In the genomic region with DNA sequence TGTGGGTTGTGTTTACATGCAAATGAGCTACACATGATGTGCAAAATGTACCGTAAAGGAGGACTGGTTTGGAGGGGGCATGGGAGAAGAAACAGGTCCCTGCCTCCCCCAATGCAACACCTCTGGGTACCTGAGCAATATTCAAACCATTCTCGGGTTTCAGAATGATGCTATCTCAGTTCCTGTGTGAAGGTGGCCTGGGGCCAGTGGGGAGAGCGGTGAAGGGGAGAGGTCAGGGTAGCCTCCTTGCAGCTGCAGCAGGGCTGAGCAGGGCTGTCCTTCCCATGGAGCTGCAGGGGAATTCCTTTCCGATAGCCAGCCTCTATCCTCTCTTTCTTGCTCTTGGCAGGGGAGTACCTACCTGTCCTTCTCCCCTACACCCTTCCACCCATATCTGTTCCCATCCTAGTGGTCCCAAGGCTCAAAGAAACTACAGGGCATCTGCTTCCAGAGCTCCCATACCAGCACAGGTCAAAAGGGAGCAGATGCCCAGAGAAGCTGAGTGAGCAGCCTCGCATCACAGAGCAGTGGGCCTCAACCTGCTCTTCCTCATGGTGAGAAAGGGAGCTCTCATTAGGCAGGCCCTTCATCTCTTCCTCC, we compare ENCODE assay signal across 9 cellular contexts. TPM values are rescaled to one million over a fixed set of nuclear protein-coding genes. Genes with fewer than 3 reads are reported as not detected.
DNase-seq lines count a peak whose midpoint lies in the region; ATAC-seq and TF ChIP-seq lines count a peak whose summit lies in the region.
"Had no signal": no experiment of that assay in that cellular context is flagged by ENCODE, and none has a peak within 500 bp of the region (broad histone marks: within the 10 kb centered on the region; RNA-seq: fewer than 3 reads in every experiment).

No MANE protein-coding gene starts in this region.

- no peaks in the 10 kb centered on the region for H4K20me1 ChIP-seq in H9 (ENCODE audit: control insufficient read depth, insufficient read depth, insufficient read length)

- no peak overlapping the region for H2BK12ac ChIP-seq in H9 (ENCODE audit: insufficient read length, low read depth, low read length)

- no peak overlapping the region for H4K8ac ChIP-seq in H9 (replicated peaks; ENCODE audit: insufficient read length, low read depth, low read length)

- H3K14ac ChIP-seq in H9 (ENCODE audit: insufficient read depth, low read length): no peak overlapping the region

- H2AK5ac ChIP-seq in H9 (ENCODE audit: insufficient read length, low read length): no peak overlapping the region

- H3K4me3 ChIP-seq in MG63: no peak overlapping the region

- H3K36me3 ChIP-seq in MG63: peaks cover 10% of the 10 kb centered on the region

- no peaks in the 10 kb centered on the region for H3K9me3 Mint-ChIP-seq in activated T-cell treated with anti-CD3 and anti-CD28 coated beads, Interleukin-2, amount 50 U/mL, for 24 hours
- H3K9me3 Mint-ChIP-seq in natural killer cell (no peaks in the 10 kb centered on the region), H9 (no peaks in the 10 kb centered on the region)

- H3K27me3 ChIP-seq in H9 (ENCODE audit: insufficient read depth, low read length) (no peaks in the 10 kb centered on the region), MG63 (no peaks in the 10 kb centered on the region)

- no peak overlapping the region for H2BK120ac ChIP-seq in H9 (ENCODE audit: low read depth, low read length, poor library complexity, severe bottlenecking)

- H3K4me1 ChIP-seq in H9 (ENCODE audit: insufficient read depth, low read length): peaks cover 19% of the 10 kb centered on the region

- H3K56ac ChIP-seq in H9 (ENCODE audit: insufficient read length, low read depth, low read length): no peak overlapping the region

- peak overlapping the region; percentile 63 for H3K4me3 Mint-ChIP-seq in activated T-cell treated with anti-CD3 and anti-CD28 coated beads, Interleukin-2, amount 50 U/mL, for 24 hours
- H3K4me3 Mint-ChIP-seq in natural killer cell (peak overlapping the region; percentile 87), H9 (peak overlapping the region in 1 of 2 experiments; percentile 38; a peak in 1 of 5 replicates)

- no peak overlapping the region for H3K4ac ChIP-seq in H9 (ENCODE audit: low read depth, low read length)

- H2BK15ac ChIP-seq in H9 (ENCODE audit: low read depth, low read length): no peak overlapping the region

- H3T11ph ChIP-seq in H9 (ENCODE audit: low read length): no peak overlapping the region

- H3K9ac ChIP-seq in H9 (ENCODE audit: extremely low read depth, insufficient read length, low read length): no peak overlapping the region

- H3K4me1 Mint-ChIP-seq in activated T-cell treated with anti-CD3 and anti-CD28 coated beads, Interleukin-2, amount 50 U/mL, for 24 hours (ENCODE audit: low read depth): peaks cover 87% of the 10 kb centered on the region
- H3K4me1 Mint-ChIP-seq in natural killer cell (peaks cover 85 to 98% of the 10 kb centered on the region in 2 donors), H9 (peaks cover 49 to 62% of the 10 kb centered on the region in 2 experiments)

- no peaks in the 10 kb centered on the region for H3K79me1 ChIP-seq in H9 (ENCODE audit: insufficient read depth, low read depth, low read length, poor library complexity, severe bottlenecking)

- H3K23ac ChIP-seq in H9 (ENCODE audit: insufficient read length, low read depth, low read length): no peak overlapping the region

- intact Hi-C loops in natural killer cell (cut with micrococcal nuclease): loop anchor here (1.0 to 2.0 kb wide), 2 partner anchors 11 to 16 kb away; no protein-coding TSS in a partner anchor

- H4K5ac ChIP-seq in H9 (ENCODE audit: insufficient read length, low read depth, low read length): no peak overlapping the region

- no peak overlapping the region for H2BK20ac ChIP-seq in H9 (ENCODE audit: low read depth, low read length, poor library complexity, severe bottlenecking)

- H3K27me3 Mint-ChIP-seq in activated T-cell treated with anti-CD3 and anti-CD28 coated beads, Interleukin-2, amount 50 U/mL, for 24 hours: no peaks in the 10 kb centered on the region
- H3K27me3 Mint-ChIP-seq in natural killer cell (ENCODE audit: low read depth in 2 of 2) (no peaks in the 10 kb centered on the region), H9 (ENCODE audit: low read depth) (no peaks in the 10 kb centered on the region)

- no peak overlapping the region for H4K91ac ChIP-seq in H9 (ENCODE audit: insufficient read length, low read depth, low read length)

- peak; percentile 72 for ATAC-seq in HG02852 (IDR thresholded peaks at IDR 0.05; ENCODE audit: unreplicated experiment)
- peak; percentile 25 to 50 (median 39) for ATAC-seq in natural killer cell

- no peaks in the 10 kb centered on the region; the same call in 1 of the 2 replicates for H3K79me2 ChIP-seq in H9 (ENCODE audit: insufficient read depth, low read length)

- H3K9me3 ChIP-seq in H9 (ENCODE audit: control insufficient read depth, low read depth, low read length): no peaks in the 10 kb centered on the region
- H3K9me3 ChIP-seq in MG63: no peaks in the 10 kb centered on the region

- H3K4me2 ChIP-seq in H9 (ENCODE audit: insufficient read depth, insufficient read length, low read length): no peak overlapping the region

- H2BK5ac ChIP-seq in H9 (ENCODE audit: insufficient read length, low read length): no peak overlapping the region

- H3K18ac ChIP-seq in H9 (ENCODE audit: insufficient read length, low read depth, low read length): no peak overlapping the region

- H3K27ac Mint-ChIP-seq in activated T-cell treated with anti-CD3 and anti-CD28 coated beads, Interleukin-2, amount 50 U/mL, for 24 hours: peak overlapping the region; percentile 90
- H3K27ac Mint-ChIP-seq in natural killer cell (peak overlapping the region; percentile 89 to 97), H9 (peak overlapping the region in 1 of 3 experiments; percentile 73; a peak in 1 of 7 replicates)

- peaks cover 25% of the 10 kb centered on the region for H3K36me3 Mint-ChIP-seq in activated T-cell treated with anti-CD3 and anti-CD28 coated beads, Interleukin-2, amount 50 U/mL, for 24 hours (ENCODE audit: low read depth)
- no peaks in the 10 kb centered on the region for H3K36me3 Mint-ChIP-seq in natural killer cell
- H3K36me3 Mint-ChIP-seq in H9 (ENCODE audit: insufficient read depth in 1 of 3, low read depth in 3 of 3): no peaks in the 10 kb centered on the region; a peak in 1 of 7 replicates

- TF ChIP-seq CTCF in natural killer cell (IDR thresholded peaks at IDR 0.05): no peak
- TF ChIP-seq CTCF in H9 (conservative IDR thresholded peaks at IDR 0.05): no peak

- no peak for DNase-seq in activated T-cell treated with anti-CD3 and anti-CD28 coated beads, Interleukin-2, amount 50 U/mL, for 24 hours
- no peak for DNase-seq in activated T-cell treated with anti-CD3 and anti-CD28 coated beads, Interleukin-2, amount 50 U/mL, for 1 hour
- DNase-seq in activated CD4-positive, CD25-positive, alpha-beta regulatory T cell treated with anti-CD3 and anti-CD28 coated beads, Interleukin-2, amount 50 U/mL, for 72 hours: peak; percentile 58
- no peak for DNase-seq in natural killer cell
- no peak for DNase-seq in OCI-M2 (lab: John Stamatoyannopoulos, UW; ENCODE audit: unreplicated experiment)
- no peak for DNase-seq in H9
- no peak for DNase-seq in MG63

- H3K23me2 ChIP-seq in H9 (ENCODE audit: insufficient read length, low read depth, low read length, poor library complexity, severe bottlenecking): no peaks in the 10 kb centered on the region

- WGBS in H9 (ENCODE audit: extremely low coverage, insufficient read length, low lambda C conversion rate): no CpG with 5 or more reads among the region's 5 CpGs

- H3K27ac ChIP-seq in H9 (ENCODE audit: insufficient read length, low read depth, low read length): no peak overlapping the region
- H3K27ac ChIP-seq: C4-2B had no signal

- no peak overlapping the region for H2AFZ ChIP-seq in H9 (ENCODE audit: low read length)

RNA-seq across cellular contexts. Expression of a gene that starts 11.9 kb away (rescaled TPM):
- total RNA-seq in natural killer cell (100 to 1,000 TPM; 232 to 298 (median 284) TPM), H9 (2021) (18.7 and 20.8 TPM in 2 replicates)
- total RNA-seq in MG63 (2014; rRNA removed; shearing (Covaris generic); ENCODE audit: low replicate concordance): 3.4 and 11.7 TPM in 2 replicates

Comparison
In these comparisons a context has a peak if more than half of its experiments do, and no peak if none do; other contexts are left out.
1. RNA of a gene that starts 11.9 kb away (total RNA-seq): 232 to 298 TPM in natural killer cell; 18.7 to 20.8 TPM in H9 and 3.4 to 11.7 TPM in MG63; every median in the first group is over 10 times any median in the second.